27 cellular contexts compared by ENCODE assay signal in genomic region chr7:28645866-28646265, GRCh38.
"Had no signal": no experiment of that assay in that cellular context is flagged by ENCODE, and none has a peak within 500 bp of the region (broad histone marks: within the 10 kb centered on the region; RNA-seq: fewer than 3 reads in every experiment).

No MANE protein-coding gene starts in this region.

- H3K36me3 ChIP-seq: ascending aorta had no signal

- DNase-seq: activated B cell treated with CpG ODN at 0.5 μM for 24 hours; activated CD4-positive, alpha-beta memory T cell treated with anti-CD3 and anti-CD28 coated beads for 36 hours; activated CD4-positive, alpha-beta T cell treated with anti-CD3 and anti-CD28 coated beads for 4 hours; activated CD4-positive, alpha-beta T cell treated with anti-CD3 and anti-CD28 coated beads, Interleukin-2, amount 10 ng/mL, durations not matched to agents 24 days and 14 days; activated CD4-positive, alpha-beta T cell treated with anti-CD3 and anti-CD28 coated beads, Interleukin-2, amount 50 U/mL, for 1 hour; activated CD4-positive, alpha-beta T cell treated with anti-CD3 and anti-CD28 coated beads, Interleukin-2, amount 50 U/mL, for 4 hours; activated CD4-positive, CD25-positive, alpha-beta regulatory T cell treated with anti-CD3 and anti-CD28 coated beads, Interleukin-2, amount 50 U/mL, for 72 hours; activated CD8-positive, alpha-beta memory T cell treated with anti-CD3 and anti-CD28 coated beads, Interleukin-2, amount 50 U/mL, for 4 hours; activated CD8-positive, alpha-beta T cell treated with anti-CD3 and anti-CD28 coated beads for 36 hours; activated effector memory CD4-positive, alpha-beta T cell treated with Interleukin-2 at 50 U/mL for 16 hours; activated gamma-delta T cell; activated naive CD4-positive, alpha-beta T cell treated with anti-CD3 and anti-CD28 coated beads, Interleukin-2, amount 10 ng/mL, durations not matched to agents 7 days and 5 days; activated naive CD4-positive, alpha-beta T cell treated with Interleukin-2 at 50 U/mL for 16 hours; activated naive CD8-positive, alpha-beta T cell treated with anti-CD3 and anti-CD28 coated beads, Interleukin-2, amount 10 ng/mL, durations not matched to agents 7 days and 5 days; activated naive CD8-positive, alpha-beta T cell treated with anti-CD3 and anti-CD28 coated beads, Interleukin-2, amount 50 U/mL, for 24 hours; activated T-cell treated with anti-CD3 and anti-CD28 coated beads for 4 hours; activated T-cell treated with anti-CD3 and anti-CD28 coated beads, Interleukin-2, amount 50 U/mL, for 1 hour; activated T-cell treated with anti-CD3 and anti-CD28 coated beads, Interleukin-2, amount 50 U/mL, for 48 hours; amygdala; anterior cingulate cortex; central memory CD4-positive, alpha-beta T cell; T-helper 1 cell; T-helper 2 cell; T-helper 9 cell had no signal

- H3K4me1 ChIP-seq: ascending aorta had no signal

- H3K9me3 ChIP-seq: ascending aorta had no signal

- H3K27ac ChIP-seq: ascending aorta, VCaP had no signal

- ATAC-seq: activated CD8-positive, alpha-beta T cell treated with anti-CD3 and anti-CD28 coated beads for 36 hours; activated naive CD8-positive, alpha-beta T cell treated with anti-CD3 and anti-CD28 coated beads, Interleukin-2, amount 50 U/mL, for 24 hours had no signal

- H3K4me3 ChIP-seq: ascending aorta had no signal

- H3K27me3 ChIP-seq: ascending aorta had no signal

- FAIRE-seq: TTC549 had no signal
